In the genomic region with DNA sequence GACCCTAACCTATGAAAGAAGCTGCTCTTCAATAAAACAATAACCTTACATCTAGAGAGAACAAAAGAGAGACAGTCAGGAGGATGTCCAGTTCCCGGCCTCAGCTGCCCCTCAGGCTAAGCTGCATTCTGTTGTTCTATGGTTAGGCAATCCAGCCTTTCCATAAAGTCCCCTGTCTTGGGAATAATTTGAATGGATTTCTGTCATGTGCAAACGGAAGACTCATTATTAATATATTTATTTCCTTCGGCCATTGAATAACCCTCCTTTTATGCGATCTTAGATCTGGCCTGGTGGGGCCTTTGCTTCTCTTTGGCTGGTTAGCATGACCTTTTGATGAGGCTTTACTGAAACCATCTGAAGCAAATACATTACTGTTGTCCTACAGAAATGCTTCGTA, we compare ENCODE assay signal across 14 cellular contexts.
"Had no signal": no experiment of that assay in that cellular context is flagged by ENCODE, and none has a peak within 500 bp of the region (broad histone marks: within the 10 kb centered on the region; RNA-seq: fewer than 3 reads in every experiment).

No MANE protein-coding gene starts in this region.

- H3K36me3 Mint-ChIP-seq: naive B cell; stimulated activated effector memory CD8-positive, alpha-beta T cell treated with anti-CD3 and anti-CD28 coated beads, Interleukin-12 subunit alpha, Interleukin-12 subunit beta, amount 100 ng/mL, for 72 hours had no signal

- H3K4me3 ChIP-seq: ascending aorta, cardiac muscle cell, colonic mucosa, right atrium auricular region, tibial artery had no signal

- H3K27me3 Mint-ChIP-seq: activated CD4-positive, alpha-beta memory T cell treated with anti-CD3 and anti-CD28 coated beads, Interleukin-2, amount 10 ng/mL, durations not matched to agents 7 days and 5 days; activated CD4-positive, alpha-beta T cell treated with anti-CD3 and anti-CD28 coated beads for 36 hours; naive B cell had no signal

- H3K4me1 ChIP-seq: ascending aorta, colonic mucosa, right atrium auricular region, tibial artery had no signal

- H3K27ac ChIP-seq: ascending aorta, cardiac muscle cell, colonic mucosa, right atrium auricular region, tibial artery, VCaP had no signal

- H3K4me1 Mint-ChIP-seq: activated CD4-positive, alpha-beta memory T cell treated with anti-CD3 and anti-CD28 coated beads, Interleukin-2, amount 10 ng/mL, durations not matched to agents 7 days and 5 days; naive B cell; stimulated activated effector memory CD8-positive, alpha-beta T cell treated with anti-CD3 and anti-CD28 coated beads, Interleukin-12 subunit alpha, Interleukin-12 subunit beta, amount 100 ng/mL, for 72 hours had no signal

- H3K9me3 Mint-ChIP-seq: activated CD4-positive, alpha-beta memory T cell treated with anti-CD3 and anti-CD28 coated beads, Interleukin-2, amount 10 ng/mL, durations not matched to agents 7 days and 5 days; activated T-cell treated with anti-CD3 and anti-CD28 coated beads, Interleukin-2, amount 50 U/mL, for 72 hours; naive B cell had no signal

- H3K36me3 ChIP-seq: ascending aorta, cardiac muscle cell, colonic mucosa, right atrium auricular region had no signal

- H3K27me3 ChIP-seq: ascending aorta, cardiac muscle cell, colonic mucosa, right atrium auricular region, tibial artery had no signal

- DNase-seq: activated CD4-positive, alpha-beta memory T cell treated with anti-CD3 and anti-CD28 coated beads, Interleukin-2, amount 10 ng/mL, durations not matched to agents 7 days and 5 days; activated CD8-positive, alpha-beta memory T cell treated with anti-CD3 and anti-CD28 coated beads, Interleukin-2, amount 50 U/mL, for 4 hours; activated T-cell treated with anti-CD3 and anti-CD28 coated beads, Interleukin-2, amount 50 U/mL, for 72 hours; effector CD4-positive, alpha-beta T cell; naive B cell; posterior cingulate gyrus had no signal

- H3K9me3 ChIP-seq: ascending aorta, colonic mucosa, right atrium auricular region, tibial artery had no signal

- H3K27ac Mint-ChIP-seq: activated CD4-positive, alpha-beta memory T cell treated with anti-CD3 and anti-CD28 coated beads, Interleukin-2, amount 10 ng/mL, durations not matched to agents 7 days and 5 days; activated CD4-positive, alpha-beta T cell treated with anti-CD3 and anti-CD28 coated beads for 36 hours; activated T-cell treated with anti-CD3 and anti-CD28 coated beads, Interleukin-2, amount 50 U/mL, for 72 hours; naive B cell; stimulated activated effector memory CD8-positive, alpha-beta T cell treated with anti-CD3 and anti-CD28 coated beads, Interleukin-12 subunit alpha, Interleukin-12 subunit beta, amount 100 ng/mL, for 72 hours had no signal

- H3K4me3 Mint-ChIP-seq: activated CD4-positive, alpha-beta memory T cell treated with anti-CD3 and anti-CD28 coated beads, Interleukin-2, amount 10 ng/mL, durations not matched to agents 7 days and 5 days; activated CD4-positive, alpha-beta T cell treated with anti-CD3 and anti-CD28 coated beads for 36 hours; activated T-cell treated with anti-CD3 and anti-CD28 coated beads, Interleukin-2, amount 50 U/mL, for 72 hours; naive B cell; stimulated activated effector memory CD8-positive, alpha-beta T cell treated with anti-CD3 and anti-CD28 coated beads, Interleukin-12 subunit alpha, Interleukin-12 subunit beta, amount 100 ng/mL, for 72 hours had no signal
